In genomic region chr10:71772832-71773220, GRCh38 we compare ENCODE assay signal across 8 cellular contexts. TPM values are rescaled to one million over a fixed set of nuclear protein-coding genes. Genes with fewer than 3 reads are reported as not detected.
DNase-seq lines count a peak whose midpoint lies in the region; ATAC-seq lines count a peak whose summit lies in the region.

No MANE protein-coding gene starts in this region.

- ATAC-seq in GM18861 (IDR thresholded peaks at IDR 0.05; ENCODE audit: unreplicated experiment) (no peak), GM21529 (IDR thresholded peaks at IDR 0.05; ENCODE audit: unreplicated experiment) (no peak), HG02798 (IDR thresholded peaks at IDR 0.05; ENCODE audit: poor library complexity, unreplicated experiment) (no peak)

- H3K9me3 Mint-ChIP-seq in dendritic cell treated with granulocyte-macrophage colony-stimulating factor and Interleukin-4, amounts not matched to agents 40 ng/mL and 50 ng/mL, for 4 days, result no peaks in the 10 kb centered on the region

- H3K9me3 ChIP-seq in MG63 (no peaks in the 10 kb centered on the region), mucosa of stomach (ENCODE audit: control insufficient read depth, low read length) (no peaks in the 10 kb centered on the region), Karpas-422 (ENCODE audit: low read length) (no peaks in the 10 kb centered on the region; the same call in 1 of the 2 replicates)

- H3K27me3 ChIP-seq in ACC112 (ENCODE audit: insufficient read depth, low read length) (no peaks in the 10 kb centered on the region), MG63 (no peaks in the 10 kb centered on the region), mucosa of stomach (ENCODE audit: control insufficient read depth, insufficient read depth, low read length) (no peaks in the 10 kb centered on the region), Karpas-422 (ENCODE audit: low read length) (peaks cover 2% of the 10 kb centered on the region; the same call in 1 of the 2 replicates)

- H3K4me2 ChIP-seq in Karpas-422 (ENCODE audit: low read depth, low read length, poor library complexity, severe bottlenecking), result no peak overlapping the region

- H3K4me3 ChIP-seq in ACC112 (ENCODE audit: low read depth, low read length) (peak overlapping the region; percentile 72), MG63 (peak overlapping the region; percentile 78), mucosa of stomach (ENCODE audit: low read length) (peak overlapping the region; percentile 76), Karpas-422 (ENCODE audit: low read length) (no peak overlapping the region)

- H3K79me2 ChIP-seq in ACC112 (ENCODE audit: control insufficient read depth, insufficient read depth, low read length, unreplicated experiment) (no peaks in the 10 kb centered on the region), Karpas-422 (ENCODE audit: low read length) (no peaks in the 10 kb centered on the region)

- no peaks in the 10 kb centered on the region for H4K20me1 ChIP-seq in Karpas-422 (ENCODE audit: insufficient read depth, low read depth, low read length)

- peaks cover 54% of the 10 kb centered on the region for H3K4me1 ChIP-seq in ACC112 (ENCODE audit: control insufficient read depth, insufficient read depth, low read length, unreplicated experiment)
- H3K4me1 ChIP-seq in mucosa of stomach (ENCODE audit: control insufficient read depth, insufficient read depth, low read length), result peaks cover 73% of the 10 kb centered on the region
- H3K4me1 ChIP-seq in Karpas-422 (ENCODE audit: low read length), result peaks cover 40% of the 10 kb centered on the region

- DNase-seq in MG63 (no peak), Karpas-422 (no peak)

- H3K9ac ChIP-seq in mucosa of stomach (ENCODE audit: low read length), result peak overlapping the region; percentile 89
- no peak overlapping the region for H3K9ac ChIP-seq in Karpas-422 (ENCODE audit: low read length)

- no peaks in the 10 kb centered on the region for H3K27me3 Mint-ChIP-seq in dendritic cell treated with granulocyte-macrophage colony-stimulating factor and Interleukin-4, amounts not matched to agents 40 ng/mL and 50 ng/mL, for 4 days

- H3K36me3 ChIP-seq in ACC112 (ENCODE audit: insufficient read depth, low read length) (no peaks in the 10 kb centered on the region), MG63 (peaks cover 2% of the 10 kb centered on the region), mucosa of stomach (ENCODE audit: control insufficient read depth, insufficient read depth, low read length) (no peaks in the 10 kb centered on the region), Karpas-422 (ENCODE audit: insufficient read depth, low read length) (no peaks in the 10 kb centered on the region)

- H3K4me3 Mint-ChIP-seq in dendritic cell treated with granulocyte-macrophage colony-stimulating factor and Interleukin-4, amounts not matched to agents 40 ng/mL and 50 ng/mL, for 4 days, result peak overlapping the region; percentile 80

- intact Hi-C loops in dendritic cell treated with granulocyte-macrophage colony-stimulating factor and Interleukin-4, amounts not matched to agents 40 ng/mL and 50 ng/mL, for 4 days (cut with micrococcal nuclease), result loop anchor here (1.0 to 5.0 kb wide), 3 partner anchors 16 to 45 kb away; no protein-coding TSS in a partner anchor

- H2AFZ ChIP-seq in ACC112 (ENCODE audit: low read length, unreplicated experiment) (no peak overlapping the region), Karpas-422 (ENCODE audit: low read length) (no peak overlapping the region)

- peaks cover 50% of the 10 kb centered on the region for H3K36me3 Mint-ChIP-seq in dendritic cell treated with granulocyte-macrophage colony-stimulating factor and Interleukin-4, amounts not matched to agents 40 ng/mL and 50 ng/mL, for 4 days (ENCODE audit: low read depth)

- no peak overlapping the region for H3K27ac ChIP-seq in ACC112 (ENCODE audit: low read depth, low read length)
- H3K27ac ChIP-seq in Karpas-422 (ENCODE audit: low read length), result no peak overlapping the region

- H3K4me1 Mint-ChIP-seq in dendritic cell treated with granulocyte-macrophage colony-stimulating factor and Interleukin-4, amounts not matched to agents 40 ng/mL and 50 ng/mL, for 4 days (ENCODE audit: low read depth), result peaks cover 80% of the 10 kb centered on the region

- no peaks in the 10 kb centered on the region for H3K9me2 ChIP-seq in Karpas-422 (replicated peaks; ENCODE audit: insufficient read depth, low read length)

- peak overlapping the region; percentile 76 for H3K27ac Mint-ChIP-seq in dendritic cell treated with granulocyte-macrophage colony-stimulating factor and Interleukin-4, amounts not matched to agents 40 ng/mL and 50 ng/mL, for 4 days

RNA-seq across cellular contexts. Expression of gene VSIR, which starts 0.5 kb away (rescaled TPM):
- 36.0 and 87.8 TPM in 2 replicates for total RNA-seq in MG63 (2014; rRNA removed; shearing (Covaris generic); ENCODE audit: low replicate concordance)
- total RNA-seq in Karpas-422 (2014; rRNA removed; shearing (Covaris generic); ENCODE audit: low replicate concordance), result 0.07 and 1.8 TPM in 2 replicates

RNA-seq across cellular contexts. Expression of gene C10orf105, which starts 53.2 kb away (rescaled TPM):
- not detected in 2 replicates for total RNA-seq in MG63 (2014; rRNA removed; shearing (Covaris generic); ENCODE audit: low replicate concordance)
- total RNA-seq in Karpas-422 (2014; rRNA removed; shearing (Covaris generic); ENCODE audit: low replicate concordance), result not detected in 2 replicates

Comparison
In these comparisons a context has a peak if more than half of its experiments do, and no peak if none do; other contexts are left out.
1. RNA of gene VSIR, which starts 0.5 kb away (total RNA-seq): 36.0 to 87.8 TPM in MG63; 0.07 to 1.8 TPM in Karpas-422; every median in the first group is over 10 times any median in the second.